ENCODE assay signal across 13 cellular contexts in genomic region chr11:110524227-110524626, GRCh38.
DNase-seq lines count a peak whose midpoint lies in the region; ATAC-seq, FAIRE-seq and TF ChIP-seq lines count a peak whose summit lies in the region.
"Had no signal": no experiment of that assay in that cellular context is flagged by ENCODE, and none has a peak within 500 bp of the region (broad histone marks: within the 10 kb centered on the region; RNA-seq: fewer than 3 reads in every experiment).

No MANE protein-coding gene starts in this region.

- dilution Hi-C loops in mammary epithelial cell (cut with HindIII; ENCODE audit: low sequenced_read_pairs), result no loop called here
- dilution Hi-C loops in keratinocyte (cut with MboI; ENCODE audit: extremely low pct_ligation_motif_present, low sequenced_read_pairs), result no loop called here

- H3K9ac ChIP-seq in mammary epithelial cell (ENCODE audit: insufficient read depth, low read length) (no peak overlapping the region), keratinocyte (ENCODE audit: control insufficient read depth, extremely low read depth, insufficient read depth, low read length) (no peak overlapping the region)

- H3K9me3 ChIP-seq in HEK293 (ENCODE audit: control insufficient read depth, insufficient read depth, low read depth, low read length) (no peaks in the 10 kb centered on the region), mammary epithelial cell (replicated peaks; ENCODE audit: insufficient read depth, low read length) (no peaks in the 10 kb centered on the region), keratinocyte (ENCODE audit: control insufficient read depth, low read depth, low read length) (no peaks in the 10 kb centered on the region), spleen (peaks cover 0 to 21% (median 15%) of the 10 kb centered on the region in 8 donors)

- in situ Hi-C loops in mammary epithelial cell (cut with MboI; ENCODE audit: low sequenced_read_pairs in 2 of 2), result no loop called here

- peak; percentile 48 for FAIRE-seq in keratinocyte (lab: Jason Lieb, UNC)
- FAIRE-seq in H54 (lab: Jason Lieb, UNC), result no peak

- H4K20me1 ChIP-seq in mammary epithelial cell (ENCODE audit: insufficient read depth, low read length) (no peaks in the 10 kb centered on the region), keratinocyte (ENCODE audit: control insufficient read depth, extremely low read depth, insufficient read depth, low read length) (no peaks in the 10 kb centered on the region)

- H3K27me3 Mint-ChIP-seq in stimulated activated memory B cell treated with anti-CD40 and anti-IgM and Interleukin-4, amounts not matched to agents 10 μg/mL and 1 μg/mL and 100 μg/mL, for 72 hours, result no peaks in the 10 kb centered on the region
- H3K27me3 Mint-ChIP-seq: type B pancreatic cell had no signal

- no peaks in the 10 kb centered on the region for H3K9me1 ChIP-seq in keratinocyte (ENCODE audit: control insufficient read depth, extremely low read depth, insufficient read depth, low read length)

- H3K4me3 ChIP-seq in HEK293 (ENCODE audit: low read depth, low read length) (no peak overlapping the region), mammary epithelial cell (replicated peaks in 1 of 3; ENCODE audit: insufficient read depth in 1 of 3, low read depth in 2 of 3, low read length in 3 of 3) (no peak overlapping the region), keratinocyte (ENCODE audit: control insufficient read depth in 2 of 3, extremely low read depth in 1 of 3, insufficient read depth in 2 of 3, low read depth in 1 of 3, low read length in 3 of 3) (no peak overlapping the region), spleen (no peak overlapping the region)

- no peak for ATAC-seq in stimulated activated memory B cell treated with anti-CD40 and anti-IgM and Interleukin-4, amounts not matched to agents 10 μg/mL and 1 μg/mL and 100 μg/mL, for 72 hours

- H2AFZ ChIP-seq in mammary epithelial cell (ENCODE audit: low read depth, low read length) (no peak overlapping the region), keratinocyte (ENCODE audit: control insufficient read depth, low read length) (no peak overlapping the region)

- H3K27ac ChIP-seq in HEK293 (ENCODE audit: extremely low read depth, low read depth, low read length), result no peak overlapping the region
- no peak overlapping the region for H3K27ac ChIP-seq in mammary epithelial cell (ENCODE audit: insufficient read depth, low read depth, low read length)
- H3K27ac ChIP-seq in keratinocyte (ENCODE audit: control insufficient read depth, insufficient read depth, low read length), result no peak overlapping the region
- H3K27ac ChIP-seq in spleen, result no peak overlapping the region

- no peaks in the 10 kb centered on the region for H3K4me1 ChIP-seq in HEK293 (ENCODE audit: control insufficient read depth, insufficient read depth, low read length)
- peaks cover 17% of the 10 kb centered on the region for H3K4me1 ChIP-seq in mammary epithelial cell (ENCODE audit: insufficient read depth, low read length)
- H3K4me1 ChIP-seq in keratinocyte (ENCODE audit: control insufficient read depth, extremely low read depth, insufficient read depth, low read length), result peaks cover 21% of the 10 kb centered on the region
- H3K4me1 ChIP-seq in spleen, result peaks cover 0 to 11% (median 0%) of the 10 kb centered on the region in 6 donors

- H3K79me2 ChIP-seq in mammary epithelial cell (ENCODE audit: insufficient read depth, low read length) (no peaks in the 10 kb centered on the region), keratinocyte (ENCODE audit: control insufficient read depth, insufficient read depth, low read length) (no peaks in the 10 kb centered on the region)

- peaks cover 8% of the 10 kb centered on the region for H3K36me3 Mint-ChIP-seq in stimulated activated memory B cell treated with anti-CD40 and anti-IgM and Interleukin-4, amounts not matched to agents 10 μg/mL and 1 μg/mL and 100 μg/mL, for 72 hours
- H3K36me3 Mint-ChIP-seq: type B pancreatic cell had no signal

- POLR2A ChIA-PET in HEK293 (lab: Yijun Ruan, JAX), result no interaction called here

- TF ChIP-seq POLR2A in spleen (IDR thresholded peaks at IDR 0.05), result no peak
- TF ChIP-seq POLR2A in H54 (IDR thresholded peaks at IDR 0.05; ENCODE audit: low read depth, low read length), result no peak

- H3K36me3 ChIP-seq in HEK293 (ENCODE audit: control insufficient read depth in 2 of 2, insufficient read depth in 1 of 2, low read length in 2 of 2), result no peaks in the 10 kb centered on the region
- no peaks in the 10 kb centered on the region for H3K36me3 ChIP-seq in mammary epithelial cell (ENCODE audit: insufficient read depth, low read length)
- no peaks in the 10 kb centered on the region for H3K36me3 ChIP-seq in keratinocyte (ENCODE audit: control insufficient read depth in 2 of 2, extremely low read depth in 1 of 2, insufficient read depth in 2 of 2, low read length in 2 of 2)
- H3K36me3 ChIP-seq in spleen, result no peaks in the 10 kb centered on the region

- H3K4me3 Mint-ChIP-seq in stimulated activated memory B cell treated with anti-CD40 and anti-IgM and Interleukin-4, amounts not matched to agents 10 μg/mL and 1 μg/mL and 100 μg/mL, for 72 hours, result no peak overlapping the region
- H3K4me3 Mint-ChIP-seq: activated CD4-positive, alpha-beta T cell treated with anti-CD3 and anti-CD28 coated beads, Interleukin-2, amount 10 ng/mL, durations not matched to agents 24 days and 14 days; type B pancreatic cell had no signal

- no peaks in the 10 kb centered on the region for H3K27me3 ChIP-seq in mammary epithelial cell (ENCODE audit: insufficient read depth, low read length)
- no peaks in the 10 kb centered on the region for H3K27me3 ChIP-seq in keratinocyte (ENCODE audit: control insufficient read depth, extremely low read depth, insufficient read depth, low read length)
- no peaks in the 10 kb centered on the region for H3K27me3 ChIP-seq in spleen (replicated peaks in 1 of 7)

- no peak for TF ChIP-seq CTCF in AG09319 (IDR thresholded peaks at IDR 0.05; ENCODE audit: low read depth, low read length)
- TF ChIP-seq CTCF in HEK293 (tag by site-specific recombination; IDR thresholded peaks at IDR 0.05), result no peak
- TF ChIP-seq CTCF in mammary epithelial cell (conservative IDR thresholded peaks at IDR 0.05 in 1 of 2, IDR thresholded peaks at IDR 0.05 in 1 of 2; ENCODE audit: extremely low read depth in 1 of 2, insufficient read depth in 1 of 2, low read depth in 1 of 2, low read length in 2 of 2), result no peak
- TF ChIP-seq CTCF in keratinocyte (optimal IDR thresholded peaks at IDR 0.05 in 1 of 3, IDR thresholded peaks at IDR 0.05 in 1 of 3, conservative IDR thresholded peaks at IDR 0.05 in 1 of 3; ENCODE audit: extremely low read depth in 1 of 3, insufficient read depth in 2 of 3, low read length in 3 of 3), result no peak
- no peak for TF ChIP-seq CTCF in spleen (IDR thresholded peaks at IDR 0.05 in 8 of 11, conservative IDR thresholded peaks at IDR 0.05 in 3 of 11)

- no TSS peak for BruUV-seq in mammary epithelial cell (replicated peaks; lab: Mats Ljungman, UMichigan)

- CTCF ChIA-PET in HEK293 (lab: Yijun Ruan, JAX) (no interaction called here), mammary epithelial cell (lab: Charles Lee; ENCODE audit: low non-redundant PET) (no interaction called here)

- 63% methylated on average over 6 of the region's 6 CpGs for WGBS in mammary epithelial cell (ENCODE audit: low coverage, missing lambda C conversion rate)
- WGBS in spleen, 5 donors, result 65 to 87% (median 79%) methylated on average over 6 of the region's 6 CpGs

- H3K27ac Mint-ChIP-seq in stimulated activated memory B cell treated with anti-CD40 and anti-IgM and Interleukin-4, amounts not matched to agents 10 μg/mL and 1 μg/mL and 100 μg/mL, for 72 hours, result no peak overlapping the region
- H3K27ac Mint-ChIP-seq: activated CD4-positive, alpha-beta T cell treated with anti-CD3 and anti-CD28 coated beads, Interleukin-2, amount 10 ng/mL, durations not matched to agents 24 days and 14 days; type B pancreatic cell had no signal

- H3K4me2 ChIP-seq in mammary epithelial cell (ENCODE audit: insufficient read depth, low read depth, low read length) (no peak overlapping the region), keratinocyte (ENCODE audit: control insufficient read depth, extremely low read depth, insufficient read depth, low read depth, low read length) (no peak overlapping the region)

- intact Hi-C loops in mammary epithelial cell (cut with micrococcal nuclease), result no loop called here
- intact Hi-C loops in spleen (cut with DNase I; ENCODE audit: low total_unique reads), result no loop called here

- H3K9me3 Mint-ChIP-seq in stimulated activated memory B cell treated with anti-CD40 and anti-IgM and Interleukin-4, amounts not matched to agents 10 μg/mL and 1 μg/mL and 100 μg/mL, for 72 hours, result peaks cover 23% of the 10 kb centered on the region

- peaks cover 13% of the 10 kb centered on the region for H3K4me1 Mint-ChIP-seq in stimulated activated memory B cell treated with anti-CD40 and anti-IgM and Interleukin-4, amounts not matched to agents 10 μg/mL and 1 μg/mL and 100 μg/mL, for 72 hours

- DNase-seq in AG09319 (ENCODE audit: extremely low read depth, low read depth), result peak; percentile 15
- peak; percentile 65 for DNase-seq in mammary epithelial cell
- peak; percentile 52 for DNase-seq in keratinocyte (ENCODE audit: low read depth, low spot score)
- DNase-seq in spleen, result no peak
- no peak for DNase-seq in T-helper 1 cell
- DNase-seq in H54 (ENCODE audit: insufficient read length, low spot score), result no peak
- DNase-seq: activated CD4-positive, alpha-beta T cell treated with anti-CD3 and anti-CD28 coated beads, Interleukin-2, amount 10 ng/mL, durations not matched to agents 24 days and 14 days; COR-L47; NCI-H1092 treated with DMSO at 0.1 percent for 48 hours; SW 1271 had no signal

TF ChIP-seq in HEK293, 187 proteins besides CTCF, POLR2A, EP300 and RAD21:
- peak; percentile 21 for TF ChIP-seq SETDB1 (IDR thresholded peaks at IDR 0.05; ENCODE audit: insufficient read length, low read length)
- no peak for TF ChIP-seq OSR2 (tag by site-specific recombination; IDR thresholded peaks at IDR 0.05)
TF ChIP-seq in HEK293: peak in this region for 1.

Comparison
In these comparisons a context has a peak if more than half of its experiments do, and no peak if none do; other contexts are left out.
1. DNase-seq: peak in AG09319 (single experiment), mammary epithelial cell (single experiment) and keratinocyte (single experiment); none in spleen (single experiment), T-helper 1 cell (0 of 5) and H54 (single experiment).